ENCODE assay signal across 8 cellular contexts in the genomic region with DNA sequence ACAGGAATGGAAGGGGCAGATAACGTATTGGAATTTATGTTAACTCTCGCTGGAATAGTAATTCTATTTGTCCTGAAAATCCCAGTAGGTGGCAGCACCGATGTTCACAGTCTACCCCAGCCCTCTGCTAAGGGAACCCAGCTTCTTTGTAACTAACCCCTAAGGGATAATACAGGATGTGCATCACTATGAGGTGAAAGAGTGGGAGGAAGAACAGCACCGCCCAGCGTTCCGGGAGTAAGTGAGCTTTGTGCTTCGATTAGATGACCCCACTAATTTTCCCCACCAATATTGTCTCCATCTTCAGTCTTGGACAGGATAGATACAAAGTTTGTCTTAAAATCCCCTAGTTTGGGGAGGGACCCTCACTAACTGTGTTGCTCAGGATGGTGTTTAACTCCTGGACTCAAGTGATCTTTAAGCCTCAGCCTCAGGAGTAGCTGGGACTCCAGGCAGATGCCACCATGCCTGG. TPM values are rescaled to one million over a fixed set of nuclear protein-coding genes. Genes with fewer than 3 reads are reported as not detected.
A peak's percentile ranks its signal among the peaks of the same experiment; 100 is the strongest.
DNase-seq lines count a peak whose midpoint lies in the region; ATAC-seq and TF ChIP-seq lines count a peak whose summit lies in the region.

No MANE protein-coding gene starts in this region.

- peaks cover 54% of the 10 kb centered on the region for H3K36me3 ChIP-seq in KOPT-K1 (ENCODE audit: insufficient read depth, low read length)
- peaks cover 24 to 29% of the 10 kb centered on the region in 2 donors for H3K36me3 ChIP-seq in thyroid gland

- peaks cover 27% of the 10 kb centered on the region for H3K36me3 Mint-ChIP-seq in osteocyte (ENCODE audit: unreplicated experiment)

- H3K9me3 ChIP-seq in KOPT-K1 (ENCODE audit: insufficient read depth, low read length, poor library complexity, severe bottlenecking), result no peaks in the 10 kb centered on the region
- H3K9me3 ChIP-seq in thyroid gland, result no peaks in the 10 kb centered on the region

- intact Hi-C loops in Right ventricle myocardium inferior (cut with DNase I) (loop anchor here (2.0 kb wide), 1 partner anchor 62 kb away; no protein-coding TSS in a partner anchor), thyroid gland (cut with DNase I) (loop anchor here (5.0 kb wide), 1 partner anchor 59 kb away; no protein-coding TSS in a partner anchor)

- H3K27ac ChIP-seq in KOPT-K1 (ENCODE audit: low read depth, low read length, poor library complexity, severe bottlenecking) (peak overlapping the region; percentile 45), thyroid gland (peak overlapping the region; percentile 5 to 83 (median 81))

- H3K27me3 Mint-ChIP-seq in osteocyte (ENCODE audit: unreplicated experiment), result no peaks in the 10 kb centered on the region

- peaks cover 4 to 12% of the 10 kb centered on the region in 2 donors for H3K4me1 ChIP-seq in thyroid gland

- no peak overlapping the region for H3K4me3 Mint-ChIP-seq in osteocyte (ENCODE audit: unreplicated experiment)

- peak overlapping the region in 1 of 3 donors; percentile 37 for H3K4me3 ChIP-seq in thyroid gland (replicated peaks in 1 of 3)

- H3K27me3 ChIP-seq in thyroid gland, result no peaks in the 10 kb centered on the region

- WGBS in thyroid gland, 2 donors, result 6 to 7% methylated on average over 7 of the region's 7 CpGs

- H3K9me3 Mint-ChIP-seq in osteocyte (ENCODE audit: unreplicated experiment), result no peaks in the 10 kb centered on the region

- TF ChIP-seq CTCF in osteocyte (IDR thresholded peaks at IDR 0.05) (peak; percentile 82), thyroid gland (IDR thresholded peaks at IDR 0.05) (peak; percentile 14 to 77 (median 60))

- peak; percentile 74 for DNase-seq in ELF-1 (ENCODE audit: low read depth, low spot score)
- peak; percentile 98 for DNase-seq in SIG-M5 treated with dmso at 0.1 percent for 504 hours (lab: John Stamatoyannopoulos, UW; ENCODE audit: unreplicated experiment)
- DNase-seq in activated naive CD4-positive, alpha-beta T cell treated with Interleukin-2 at 50 U/mL for 16 hours, result peak; percentile 78
- DNase-seq in Right ventricle myocardium inferior (ENCODE audit: missing footprints), result peak; percentile 82
- peak; percentile 87 for DNase-seq in osteocyte (ENCODE audit: extremely low spot score, unreplicated experiment)
- peak; percentile 56 to 58 for DNase-seq in thyroid gland

- ATAC-seq in GM21825 (IDR thresholded peaks at IDR 0.05; ENCODE audit: unreplicated experiment) (peak; percentile 72), Right ventricle myocardium inferior (peak; percentile 94)

- peak in 1 of 2 donors; percentile 36 for TF ChIP-seq POLR2A in thyroid gland (IDR thresholded peaks at IDR 0.05)

- H3K4me1 Mint-ChIP-seq in osteocyte (ENCODE audit: unreplicated experiment), result peaks cover 9% of the 10 kb centered on the region

- H3K27ac Mint-ChIP-seq in osteocyte (ENCODE audit: unreplicated experiment), result no peak overlapping the region

RNA-seq across cellular contexts. Expression of a gene that starts 2.7 kb away (rescaled TPM):
- total RNA-seq in Right ventricle myocardium inferior (11.7 TPM), osteocyte (73.5 and 80.3 TPM in 2 replicates), thyroid gland (10 to 100 TPM in 2 of 4 donors, 1 to 10 TPM in 2; 9.2 to 81.0 (median 40.1) TPM)
